20 cellular contexts compared by ENCODE assay signal in the genomic region with DNA sequence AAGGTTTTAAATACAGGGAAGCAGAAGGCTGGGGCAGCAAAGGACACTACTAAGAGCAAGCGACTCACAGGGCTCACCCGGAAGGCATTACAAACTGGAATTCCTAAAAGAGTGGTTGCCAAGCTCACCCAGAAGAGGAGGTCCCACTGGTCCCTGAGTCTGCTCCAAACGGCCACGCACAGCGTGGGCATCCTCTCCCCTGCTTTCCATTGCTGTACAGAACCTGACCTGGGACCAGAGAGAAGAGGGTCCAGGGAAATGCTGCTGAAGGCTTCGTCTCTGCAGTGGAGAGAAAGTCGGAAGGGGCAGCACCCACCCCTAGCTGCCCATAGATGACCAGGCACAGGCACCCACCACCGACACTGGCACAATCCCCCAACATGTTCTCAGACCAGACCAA.
DNase-seq lines count a peak whose midpoint lies in the region; ATAC-seq and TF ChIP-seq lines count a peak whose summit lies in the region.
"Had no signal": no experiment of that assay in that cellular context is flagged by ENCODE, and none has a peak within 500 bp of the region (broad histone marks: within the 10 kb centered on the region; RNA-seq: fewer than 3 reads in every experiment).

No MANE protein-coding gene starts in this region.

- no peak overlapping the region for H3K18ac ChIP-seq in H9 (ENCODE audit: insufficient read length, low read depth, low read length)

- H2AK5ac ChIP-seq in H9 (ENCODE audit: insufficient read length, low read length), result no peak overlapping the region

- H3K4ac ChIP-seq in H9 (ENCODE audit: low read depth, low read length), result no peak overlapping the region

- no peak overlapping the region for H4K91ac ChIP-seq in H9 (ENCODE audit: insufficient read length, low read depth, low read length)

- TF ChIP-seq CTCF in H9 (conservative IDR thresholded peaks at IDR 0.05), result no peak

- H2BK12ac ChIP-seq in H9 (ENCODE audit: insufficient read length, low read depth, low read length), result no peak overlapping the region

- H2BK15ac ChIP-seq in H9 (ENCODE audit: low read depth, low read length), result no peak overlapping the region

- H3K4me2 ChIP-seq in BLaER1 (peak overlapping the region; percentile 99), H9 (ENCODE audit: insufficient read depth, insufficient read length, low read length) (no peak overlapping the region)
- H3K4me2 ChIP-seq: PC-9 had no signal

- H3K23ac ChIP-seq in H9 (ENCODE audit: insufficient read length, low read depth, low read length), result no peak overlapping the region

- no peak overlapping the region for H3K56ac ChIP-seq in H9 (ENCODE audit: insufficient read length, low read depth, low read length)

- no peak overlapping the region for H4K5ac ChIP-seq in H9 (ENCODE audit: insufficient read length, low read depth, low read length)

- no peaks in the 10 kb centered on the region for H3K27me3 ChIP-seq in BLaER1
- no peaks in the 10 kb centered on the region for H3K27me3 ChIP-seq in H9 (ENCODE audit: insufficient read depth, low read length)
- H3K27me3 ChIP-seq in stomach smooth muscle (ENCODE audit: control insufficient read depth in 1 of 2, insufficient read depth in 2 of 2, low read length in 2 of 2), result no peaks in the 10 kb centered on the region
- H3K27me3 ChIP-seq: SJSA1 had no signal

- no peaks in the 10 kb centered on the region for H3K9me3 Mint-ChIP-seq in H9
- H3K9me3 Mint-ChIP-seq: CD14-positive monocyte had no signal

- H3K4me3 ChIP-seq in BLaER1 (0 out of 2 replicates have a peak overlapping the region, but pooled peaks have one; percentile 8), stomach smooth muscle (ENCODE audit: low read length in 2 of 2) (no peak overlapping the region)
- H3K4me3 ChIP-seq: K562, PC-9, SJSA1 had no signal

- peaks cover 28% of the 10 kb centered on the region for H3K36me3 ChIP-seq in BLaER1
- H3K36me3 ChIP-seq in stomach smooth muscle (ENCODE audit: control insufficient read depth in 2 of 2, insufficient read depth in 2 of 2, low read length in 2 of 2), result no peaks in the 10 kb centered on the region
- H3K36me3 ChIP-seq: SJSA1 had no signal

- H3K4me3 Mint-ChIP-seq in H9, result no peak overlapping the region
- H3K4me3 Mint-ChIP-seq: CD14-positive monocyte had no signal

- DNase-seq in H9 (no peak), left lobe of liver (ENCODE audit: low spot score) (peak; percentile 22), medulla oblongata (ENCODE audit: extremely low spot score) (no peak), NAMALWA (ENCODE audit: low spot score) (no peak), SK-N-DZ (ENCODE audit: low spot score) (no peak)
- DNase-seq: AML-193, Calu3, H7, Kasumi-1, NCI-H2029 treated with DMSO at 0.1 percent for 48 hours, NCI-H446 treated with DMSO at 0.1 percent for 48 hours, NCI-H526, PC-9, Right ventricle myocardium superior had no signal

- H3K9ac ChIP-seq in BLaER1, result no peak overlapping the region; the same call in 1 of the 2 replicates
- no peak overlapping the region for H3K9ac ChIP-seq in H9 (ENCODE audit: extremely low read depth, insufficient read length, low read length)
- H3K9ac ChIP-seq in stomach smooth muscle (ENCODE audit: low read length in 2 of 2), result no peak overlapping the region

- no peak overlapping the region for H2BK5ac ChIP-seq in H9 (ENCODE audit: insufficient read length, low read length)

- no peak overlapping the region for H2AFZ ChIP-seq in H9 (ENCODE audit: low read length)
- H2AFZ ChIP-seq: PC-9 had no signal

- H3K14ac ChIP-seq in H9 (ENCODE audit: insufficient read depth, low read length), result no peak overlapping the region

- no peak overlapping the region for H3T11ph ChIP-seq in H9 (ENCODE audit: low read length)

- H3K27ac ChIP-seq in BLaER1, result peak overlapping the region; percentile 98
- no peak overlapping the region for H3K27ac ChIP-seq in H9 (ENCODE audit: insufficient read length, low read depth, low read length)
- H3K27ac ChIP-seq in stomach smooth muscle (ENCODE audit: low read length), result peak overlapping the region; percentile 82
- H3K27ac ChIP-seq: PC-9 had no signal

- H4K20me1 ChIP-seq in BLaER1 (no peaks in the 10 kb centered on the region), H9 (ENCODE audit: control insufficient read depth, insufficient read depth, insufficient read length) (no peaks in the 10 kb centered on the region)

- peaks cover 4 to 16% of the 10 kb centered on the region in 2 experiments; a peak in 3 of 4 replicates for H3K4me1 Mint-ChIP-seq in H9

- ATAC-seq in left lobe of liver, result no peak
- ATAC-seq: HepG2, K562 had no signal

- no peak overlapping the region for H2BK120ac ChIP-seq in H9 (ENCODE audit: low read depth, low read length, poor library complexity, severe bottlenecking)

- H4K8ac ChIP-seq in H9 (replicated peaks; ENCODE audit: insufficient read length, low read depth, low read length), result no peak overlapping the region

- H2BK20ac ChIP-seq in H9 (ENCODE audit: low read depth, low read length, poor library complexity, severe bottlenecking), result no peak overlapping the region

- no peaks in the 10 kb centered on the region for H3K36me3 Mint-ChIP-seq in H9 (ENCODE audit: insufficient read depth in 1 of 3, low read depth in 3 of 3)

- H3K79me1 ChIP-seq in H9 (ENCODE audit: insufficient read depth, low read depth, low read length, poor library complexity, severe bottlenecking), result no peaks in the 10 kb centered on the region

- H3K79me2 ChIP-seq in H9 (ENCODE audit: insufficient read depth, low read length), result no peaks in the 10 kb centered on the region

- no peaks in the 10 kb centered on the region for H3K23me2 ChIP-seq in H9 (ENCODE audit: insufficient read length, low read depth, low read length, poor library complexity, severe bottlenecking)

- no CpG with 5 or more reads among the region's 8 CpGs for WGBS in H9 (ENCODE audit: extremely low coverage, insufficient read length, low lambda C conversion rate)

- H3K27me3 Mint-ChIP-seq in H9 (ENCODE audit: low read depth), result peaks cover 1% of the 10 kb centered on the region; the same call in 1 of the 2 replicates

- peaks cover 19% of the 10 kb centered on the region for H3K9me3 ChIP-seq in BLaER1
- no peaks in the 10 kb centered on the region for H3K9me3 ChIP-seq in H9 (ENCODE audit: control insufficient read depth, low read depth, low read length)
- no peaks in the 10 kb centered on the region for H3K9me3 ChIP-seq in stomach smooth muscle (ENCODE audit: control insufficient read depth in 2 of 2, low read length in 2 of 2)
- H3K9me3 ChIP-seq: SJSA1 had no signal

- H3K27ac Mint-ChIP-seq in H9, result peak overlapping the region in 2 of 3 experiments; percentile 28 to 45; a peak in 1 of 7 replicates

- H3K4me1 ChIP-seq in BLaER1 (peaks cover 95% of the 10 kb centered on the region), H9 (ENCODE audit: insufficient read depth, low read length) (no peaks in the 10 kb centered on the region; the same call in 1 of the 2 replicates), stomach smooth muscle (ENCODE audit: control insufficient read depth, insufficient read depth, low read length) (peaks cover 34% of the 10 kb centered on the region)
